Comparison of ENCODE assay signal across 1 cellular context in the genomic region with DNA sequence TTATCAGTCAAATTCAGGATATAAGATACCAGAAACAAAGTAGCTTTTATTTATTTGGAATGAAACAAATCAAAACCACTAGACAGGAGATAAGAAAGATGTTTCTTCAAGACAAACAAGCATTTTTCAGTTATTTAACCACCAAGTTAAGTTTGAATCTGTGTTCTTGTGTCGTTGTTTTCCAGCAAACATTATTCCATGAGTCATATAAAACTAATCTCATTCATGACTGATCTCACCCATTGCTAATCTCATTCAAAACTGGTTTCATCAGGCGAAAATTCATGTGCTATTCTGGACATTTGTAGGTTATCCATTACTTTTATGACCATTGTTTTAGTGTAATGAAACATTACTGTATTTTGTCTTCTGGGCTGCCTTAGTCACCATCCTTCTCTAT.
TF ChIP-seq lines count a peak whose summit lies in the region.

No MANE protein-coding gene starts in this region.

TF ChIP-seq in endothelial cell of umbilical vein, 7 proteins besides CTCF, POLR2A, EP300 and RAD21 (continued from another document):
- TF ChIP-seq JUN (IDR thresholded peaks at IDR 0.05; ENCODE audit: borderline replicate concordance, insufficient read depth, insufficient read length, low read depth) (peak; percentile 46), MAX (IDR thresholded peaks at IDR 0.05; ENCODE audit: insufficient read depth, insufficient read length) (no peak), POLR2AphosphoS5 (IDR thresholded peaks at IDR 0.05; ENCODE audit: insufficient read depth, low read depth, low read length) (no peak)
